In genomic region chr14:51684760-51685159, GRCh38 we compare ENCODE assay signal across 24 cellular contexts.
"Had no signal": no experiment of that assay in that cellular context is flagged by ENCODE, and none has a peak within 500 bp of the region (broad histone marks: within the 10 kb centered on the region; RNA-seq: fewer than 3 reads in every experiment).

No MANE protein-coding gene starts in this region.

- H3K27ac ChIP-seq: brain microvascular endothelial cell, lower lobe of right lung, neural progenitor cell, WERI-Rb-1 had no signal

- H3K27me3 Mint-ChIP-seq: activated naive CD8-positive, alpha-beta T cell treated with anti-CD3 and anti-CD28 coated beads, Interleukin-2, amount 50 U/mL, for 24 hours; central memory CD8-positive, alpha-beta T cell; progenitor cell of endocrine pancreas had no signal

- H3K9me3 Mint-ChIP-seq: activated CD4-positive, alpha-beta T cell treated with anti-CD3 and anti-CD28 coated beads, Interleukin-2, amount 10 ng/mL, durations not matched to agents 7 days and 5 days; activated CD8-positive, alpha-beta T cell treated with anti-CD3 and anti-CD28 coated beads for 36 hours; activated naive CD4-positive, alpha-beta T cell treated with anti-CD3 and anti-CD28 coated beads, Interleukin-2, amount 10 ng/mL, durations not matched to agents 7 days and 5 days; activated naive CD8-positive, alpha-beta T cell treated with anti-CD3 and anti-CD28 coated beads, Interleukin-2, amount 50 U/mL, for 24 hours; central memory CD8-positive, alpha-beta T cell; mesothelial cell of epicardium; naive thymus-derived CD8-positive, alpha-beta T cell; neural progenitor cell; T-cell; T-helper 2 cell treated with Interferon-gamma antibody and Interleukin-4, amounts not matched to agents 5 μg/mL and 100 μg/mL, for 36 hours had no signal

- H3K4me3 Mint-ChIP-seq: activated CD4-positive, alpha-beta T cell treated with anti-CD3 and anti-CD28 coated beads, Interleukin-2, amount 10 ng/mL, durations not matched to agents 7 days and 5 days; activated CD8-positive, alpha-beta memory T cell treated with anti-CD3 and anti-CD28 coated beads, Interleukin-2, amount 10 ng/mL, durations not matched to agents 7 days and 5 days; activated CD8-positive, alpha-beta T cell treated with anti-CD3 and anti-CD28 coated beads for 36 hours; activated naive CD4-positive, alpha-beta T cell treated with anti-CD3 and anti-CD28 coated beads, Interleukin-2, amount 10 ng/mL, durations not matched to agents 7 days and 5 days; activated naive CD8-positive, alpha-beta T cell treated with anti-CD3 and anti-CD28 coated beads, Interleukin-2, amount 50 U/mL, for 24 hours; central memory CD8-positive, alpha-beta T cell; mesothelial cell of epicardium; naive thymus-derived CD8-positive, alpha-beta T cell; neural progenitor cell; T-cell; T-helper 2 cell treated with Interferon-gamma antibody and Interleukin-4, amounts not matched to agents 5 μg/mL and 100 μg/mL, for 36 hours had no signal

- H3K27ac Mint-ChIP-seq: activated CD4-positive, alpha-beta T cell treated with anti-CD3 and anti-CD28 coated beads, Interleukin-2, amount 10 ng/mL, durations not matched to agents 7 days and 5 days; activated CD8-positive, alpha-beta memory T cell treated with anti-CD3 and anti-CD28 coated beads, Interleukin-2, amount 10 ng/mL, durations not matched to agents 7 days and 5 days; activated CD8-positive, alpha-beta T cell treated with anti-CD3 and anti-CD28 coated beads for 36 hours; activated naive CD4-positive, alpha-beta T cell treated with anti-CD3 and anti-CD28 coated beads, Interleukin-2, amount 10 ng/mL, durations not matched to agents 7 days and 5 days; activated naive CD8-positive, alpha-beta T cell treated with anti-CD3 and anti-CD28 coated beads, Interleukin-2, amount 50 U/mL, for 24 hours; mesothelial cell of epicardium; naive thymus-derived CD8-positive, alpha-beta T cell; neural progenitor cell; progenitor cell of endocrine pancreas; T-cell; T-helper 2 cell treated with Interferon-gamma antibody and Interleukin-4, amounts not matched to agents 5 μg/mL and 100 μg/mL, for 36 hours had no signal

- H3K4me3 ChIP-seq: esophagus squamous epithelium, lower lobe of right lung, neural progenitor cell had no signal

- H3K4me1 Mint-ChIP-seq: activated CD4-positive, alpha-beta T cell treated with anti-CD3 and anti-CD28 coated beads, Interleukin-2, amount 10 ng/mL, durations not matched to agents 7 days and 5 days; activated CD8-positive, alpha-beta memory T cell treated with anti-CD3 and anti-CD28 coated beads, Interleukin-2, amount 10 ng/mL, durations not matched to agents 7 days and 5 days; activated naive CD4-positive, alpha-beta T cell treated with anti-CD3 and anti-CD28 coated beads, Interleukin-2, amount 10 ng/mL, durations not matched to agents 7 days and 5 days; activated naive CD8-positive, alpha-beta T cell treated with anti-CD3 and anti-CD28 coated beads, Interleukin-2, amount 50 U/mL, for 24 hours; central memory CD8-positive, alpha-beta T cell; naive thymus-derived CD8-positive, alpha-beta T cell; T-cell had no signal

- H3K4me2 ChIP-seq: neural progenitor cell had no signal

- H3K27me3 ChIP-seq: brain microvascular endothelial cell, esophagus squamous epithelium, neural progenitor cell had no signal

- DNase-seq: activated CD4-positive, alpha-beta T cell treated with anti-CD3 and anti-CD28 coated beads, Interleukin-2, amount 10 ng/mL, durations not matched to agents 7 days and 5 days; activated CD4-positive, CD25-positive, alpha-beta regulatory T cell treated with anti-CD3 and anti-CD28 coated beads, Interleukin-2, amount 50 U/mL, for 72 hours; activated CD8-positive, alpha-beta memory T cell treated with anti-CD3 and anti-CD28 coated beads, Interleukin-2, amount 10 ng/mL, durations not matched to agents 7 days and 5 days; activated CD8-positive, alpha-beta T cell treated with anti-CD3 and anti-CD28 coated beads for 36 hours; activated effector memory CD4-positive, alpha-beta T cell treated with anti-CD3 and anti-CD28 coated beads, Interleukin-2, amount 50 U/mL, for 16 hours; activated naive CD4-positive, alpha-beta T cell treated with anti-CD3 and anti-CD28 coated beads, Interleukin-2, amount 10 ng/mL, durations not matched to agents 7 days and 5 days; activated naive CD8-positive, alpha-beta T cell treated with anti-CD3 and anti-CD28 coated beads, Interleukin-2, amount 50 U/mL, for 24 hours; activated T-cell treated with anti-CD3 and anti-CD28 coated beads for 4 hours; anterior cingulate cortex; brain microvascular endothelial cell; effector memory CD4-positive, alpha-beta T cell; esophagus squamous epithelium; foreskin fibroblast; lower lobe of right lung; naive thymus-derived CD8-positive, alpha-beta T cell; stimulated activated CD4-positive, alpha-beta T cell treated with anti-CD3 and anti-CD28 coated beads, Interleukin-4, amount 100 ng/mL, for 24 hours; stimulated activated naive CD4-positive, alpha-beta T cell treated with Interleukin-2 at 50 U/mL for 16 hours; T-cell; WERI-Rb-1 had no signal

- H3K9ac ChIP-seq: neural progenitor cell had no signal

- H3K36me3 Mint-ChIP-seq: activated CD8-positive, alpha-beta memory T cell treated with anti-CD3 and anti-CD28 coated beads, Interleukin-2, amount 10 ng/mL, durations not matched to agents 7 days and 5 days; activated naive CD4-positive, alpha-beta T cell treated with anti-CD3 and anti-CD28 coated beads, Interleukin-2, amount 10 ng/mL, durations not matched to agents 7 days and 5 days; naive thymus-derived CD8-positive, alpha-beta T cell; T-cell had no signal

- H3K4me1 ChIP-seq: lower lobe of right lung had no signal

- H3K36me3 ChIP-seq: lower lobe of right lung, neural progenitor cell, WERI-Rb-1 had no signal
